In genomic region chr6:32943864-32944263, GRCh38 we compare ENCODE assay signal across 9 cellular contexts. TPM values are rescaled to one million over a fixed set of nuclear protein-coding genes. Genes with fewer than 3 reads are reported as not detected.
DNase-seq lines count a peak whose midpoint lies in the region; ATAC-seq and TF ChIP-seq lines count a peak whose summit lies in the region.
"Had no signal": no experiment of that assay in that cellular context is flagged by ENCODE, and none has a peak within 500 bp of the region (broad histone marks: within the 10 kb centered on the region; RNA-seq: fewer than 3 reads in every experiment).

No MANE protein-coding gene starts in this region.

- CTCF ChIA-PET in activated CD4-positive, alpha-beta memory T cell treated with anti-CD3 and anti-CD28 coated beads for 36 hours (lab: Charles Lee) = interaction anchor here (0.6 to 7.1 kb wide), 11 partner anchors 10 to 343 kb away, joined by 3 to 115 read pairs (median 5); partner anchors contain the start of genes HLA-DMA and TAP2

- POLR2A ChIA-PET in activated CD4-positive, alpha-beta memory T cell treated with anti-CD3 and anti-CD28 coated beads for 36 hours (lab: Charles Lee) = interaction anchor here (1.3 to 2.4 kb wide), 2 partner anchors 25 to 28 kb away, joined by 8 to 22 read pairs; partner anchors contain the start of gene BRD2

- H3K27ac Mint-ChIP-seq in activated CD4-positive, alpha-beta memory T cell treated with anti-CD3 and anti-CD28 coated beads for 36 hours = peak overlapping the region; percentile 85

- H3K4me1 Mint-ChIP-seq in activated CD4-positive, alpha-beta memory T cell treated with anti-CD3 and anti-CD28 coated beads for 36 hours (ENCODE audit: low read depth) = peaks cover 71% of the 10 kb centered on the region

- no peaks in the 10 kb centered on the region for H3K36me3 Mint-ChIP-seq in activated CD4-positive, alpha-beta memory T cell treated with anti-CD3 and anti-CD28 coated beads for 36 hours

- H3K9ac ChIP-seq in skeletal muscle tissue (ENCODE audit: low read depth in 1 of 3, low read length in 3 of 3) = no peak overlapping the region
- H3K9ac ChIP-seq: parathyroid adenoma had no signal

- H3K4me1 ChIP-seq in skeletal muscle tissue (ENCODE audit: control insufficient read depth in 3 of 3, insufficient read depth in 3 of 3, low read length in 3 of 3) = peaks cover 0 to 11% (median 8%) of the 10 kb centered on the region in 3 donors

- peaks cover 3% of the 10 kb centered on the region for H3K9me3 Mint-ChIP-seq in activated CD4-positive, alpha-beta memory T cell treated with anti-CD3 and anti-CD28 coated beads for 36 hours

- no peak for DNase-seq in GM12865 (ENCODE audit: low read depth)
- DNase-seq in activated CD4-positive, alpha-beta memory T cell treated with anti-CD3 and anti-CD28 coated beads for 36 hours = no peak
- no peak for DNase-seq in NCI-H1092 treated with DMSO at 0.1 percent for 48 hours (lab: John Stamatoyannopoulos, UW)
- no peak for DNase-seq in DMS153 treated with DMSO at 0.1 percent for 48 hours (lab: John Stamatoyannopoulos, UW; ENCODE audit: unreplicated experiment)
- no peak for DNase-seq in left ventricle myocardium superior
- DNase-seq: islet precursor cell had no signal

- no peak for TF ChIP-seq CTCF in GM12865 (IDR thresholded peaks at IDR 0.05; ENCODE audit: insufficient read depth, low read depth, low read length, missing control alignments)

- H3K4me3 Mint-ChIP-seq in activated CD4-positive, alpha-beta memory T cell treated with anti-CD3 and anti-CD28 coated beads for 36 hours = peak overlapping the region; percentile 62

- H3K9me3 ChIP-seq in skeletal muscle tissue (ENCODE audit: control insufficient read depth in 3 of 3, low read length in 3 of 3) = no peaks in the 10 kb centered on the region

- ATAC-seq in HG03342 (IDR thresholded peaks at IDR 0.05; ENCODE audit: unreplicated experiment) = peak; percentile 5
- ATAC-seq in left ventricle myocardium superior = no peak

- H3K36me3 ChIP-seq in skeletal muscle tissue (ENCODE audit: control insufficient read depth in 3 of 3, insufficient read depth in 3 of 3, low read length in 3 of 3) = no peaks in the 10 kb centered on the region

- no peaks in the 10 kb centered on the region for H3K27me3 Mint-ChIP-seq in activated CD4-positive, alpha-beta memory T cell treated with anti-CD3 and anti-CD28 coated beads for 36 hours

- peak overlapping the region; percentile 39 for H3K27ac ChIP-seq in skeletal muscle tissue (ENCODE audit: low read depth, low read length)
- H3K27ac ChIP-seq: parathyroid adenoma had no signal

- intact Hi-C loops in activated CD4-positive, alpha-beta memory T cell treated with anti-CD3 and anti-CD28 coated beads for 36 hours (cut with micrococcal nuclease) = loop anchor here (5.0 kb wide), 1 partner anchor 52 kb away; no protein-coding TSS in a partner anchor
- intact Hi-C loops in left ventricle myocardium superior (cut with micrococcal nuclease) = no loop called here

- H3K4me3 ChIP-seq in GM12865 (ENCODE audit: low read depth, low read length) (peak overlapping the region; percentile 74), skeletal muscle tissue (ENCODE audit: low read length in 3 of 3) (no peak overlapping the region)

- no peaks in the 10 kb centered on the region for H3K27me3 ChIP-seq in skeletal muscle tissue (ENCODE audit: control insufficient read depth in 3 of 3, insufficient read depth in 3 of 3, low read length in 3 of 3)

RNA-seq across cellular contexts. Expression of gene HLA-DMB, which starts 3.0 kb away (rescaled TPM):
- 1 to 10 TPM; 1.6 to 1.9 TPM for total RNA-seq in activated CD4-positive, alpha-beta memory T cell treated with anti-CD3 and anti-CD28 coated beads for 36 hours
- 6.3 TPM for total RNA-seq in skeletal muscle tissue
- total RNA-seq in left ventricle myocardium superior = 10.6 TPM

RNA-seq across cellular contexts. Expression of gene HLA-DMA, which starts 9.0 kb away (rescaled TPM):
- total RNA-seq in activated CD4-positive, alpha-beta memory T cell treated with anti-CD3 and anti-CD28 coated beads for 36 hours = 10 to 100 TPM in 1 of 2 experiments, 1 to 10 TPM in 1; 9.6 to 10.2 TPM
- total RNA-seq in skeletal muscle tissue (6.3 TPM), left ventricle myocardium superior (20.0 TPM)

RNA-seq across cellular contexts. Expression of gene BRD2, which starts 24.5 kb away (rescaled TPM):
- 100 to 1,000 TPM; 168 to 190 TPM for total RNA-seq in activated CD4-positive, alpha-beta memory T cell treated with anti-CD3 and anti-CD28 coated beads for 36 hours
- 36.5 TPM for total RNA-seq in skeletal muscle tissue
- total RNA-seq in left ventricle myocardium superior = 73.8 TPM
